14 cellular contexts compared by ENCODE assay signal in genomic region chr1:108829498-108829916, GRCh38. TPM values are rescaled to one million over a fixed set of nuclear protein-coding genes. Genes with fewer than 3 reads are reported as not detected.
A peak's percentile ranks its signal among the peaks of the same experiment; 100 is the strongest.
DNase-seq lines count a peak whose midpoint lies in the region; ATAC-seq, FAIRE-seq and TF ChIP-seq lines count a peak whose summit lies in the region.
"Had no signal": no experiment of that assay in that cellular context is flagged by ENCODE, and none has a peak within 500 bp of the region (broad histone marks: within the 10 kb centered on the region; RNA-seq: fewer than 3 reads in every experiment).

No MANE protein-coding gene starts in this region.

- no peak overlapping the region for H3K4me3 Mint-ChIP-seq in nephron
- H3K4me3 Mint-ChIP-seq: stimulated activated naive B cell treated with anti-CD40 and anti-IgM and Interleukin-4, amounts not matched to agents 10 μg/mL and 1 μg/mL and 100 μg/mL, for 72 hours; T-helper 17 cell had no signal

- H3K4me2 ChIP-seq in A549, result peak overlapping the region; percentile 87
- H3K4me2 ChIP-seq: BLaER1 had no signal

- no peaks in the 10 kb centered on the region for H3K9me3 Mint-ChIP-seq in nephron
- H3K9me3 Mint-ChIP-seq: stimulated activated naive B cell treated with anti-CD40 and anti-IgM and Interleukin-4, amounts not matched to agents 10 μg/mL and 1 μg/mL and 100 μg/mL, for 72 hours had no signal

- no peaks in the 10 kb centered on the region for H3K27me3 Mint-ChIP-seq in nephron (ENCODE audit: low read depth)
- H3K27me3 Mint-ChIP-seq: stimulated activated naive B cell treated with anti-CD40 and anti-IgM and Interleukin-4, amounts not matched to agents 10 μg/mL and 1 μg/mL and 100 μg/mL, for 72 hours; T-helper 17 cell had no signal

- POLR2A ChIA-PET in A549 (lab: Yijun Ruan, JAX), result interaction anchor here (0.7 kb wide), 1 partner anchor 137 kb away, joined by 3 read pairs; the partner anchor contains the start of gene PRPF38B

- DNase-seq in A549 (ENCODE audit: low read depth in 1 of 2, low spot score in 1 of 2) (no peak), NCI-H146 treated with DMSO at 0.1 percent for 48 hours (lab: John Stamatoyannopoulos, UW; ENCODE audit: unreplicated experiment) (peak; percentile 45), dermis microvascular lymphatic vessel endothelial cell (ENCODE audit: low read depth in 2 of 2) (peak; percentile 77 to 91), mucosa of gallbladder (ENCODE audit: low spot score) (no peak), GDM1 (lab: John Stamatoyannopoulos, UW) (no peak)
- no peak for DNase-seq in activated effector memory CD4-positive, alpha-beta T cell treated with Interleukin-2 at 50 U/mL for 16 hours
- DNase-seq: central memory CD4-positive, alpha-beta T cell; NCI-H1436 treated with DMSO at 0.1 percent for 48 hours; spleen; stimulated activated naive B cell treated with anti-CD40 and anti-IgM and Interleukin-4, amounts not matched to agents 10 μg/mL and 1 μg/mL and 100 μg/mL, for 72 hours; T-helper 17 cell had no signal

- CTCF ChIA-PET in A549 (lab: Yijun Ruan, JAX), result interaction anchor here (0.8 to 13.6 kb wide), 9 partner anchors 9 to 326 kb away, joined by 3 to 265 read pairs (median 4); partner anchors contain the start of gene AKNAD1

- H3K27ac ChIP-seq in A549, result peak overlapping the region; percentile 85; a peak in 5 of 6 replicates
- H3K27ac ChIP-seq: BLaER1 had no signal

- no peak for FAIRE-seq in A549 (lab: Jason Lieb, UNC)

- WGBS in A549 (ENCODE audit: missing lambda C conversion rate), result 55% methylated on average over 6 of the region's 6 CpGs

- no peak for TF ChIP-seq POLR2A in A549 (IDR thresholded peaks at IDR 0.05; ENCODE audit: low read length)

- H3K4me1 Mint-ChIP-seq in nephron, result peaks cover 40% of the 10 kb centered on the region

- ATAC-seq in A549 (no peak), HG02973 (IDR thresholded peaks at IDR 0.05; ENCODE audit: unreplicated experiment) (no peak)
- ATAC-seq: stimulated activated naive B cell treated with anti-CD40 and anti-IgM and Interleukin-4, amounts not matched to agents 10 μg/mL and 1 μg/mL and 100 μg/mL, for 72 hours; T-helper 17 cell had no signal

- TF ChIP-seq RAD21 in A549 (conservative IDR thresholded peaks at IDR 0.05 in 1 of 2, IDR thresholded peaks at IDR 0.05 in 1 of 2), result no peak

- H3K4me3 ChIP-seq in A549, result no peak overlapping the region
- H3K4me3 ChIP-seq: BLaER1, spleen had no signal

- TF ChIP-seq EP300 in A549 (IDR thresholded peaks at IDR 0.05), result no peak

- no peak for TF ChIP-seq CTCF in A549 (IDR thresholded peaks at IDR 0.05)
- TF ChIP-seq CTCF in nephron (IDR thresholded peaks at IDR 0.05; ENCODE audit: unreplicated experiment in 3 of 3), result no peak

- no peaks in the 10 kb centered on the region for H3K36me3 Mint-ChIP-seq in nephron (ENCODE audit: low read depth)
- H3K36me3 Mint-ChIP-seq: stimulated activated naive B cell treated with anti-CD40 and anti-IgM and Interleukin-4, amounts not matched to agents 10 μg/mL and 1 μg/mL and 100 μg/mL, for 72 hours had no signal

- peaks cover 35% of the 10 kb centered on the region for H3K4me1 ChIP-seq in A549

- H3K27ac Mint-ChIP-seq in nephron, result peak overlapping the region; percentile 57 to 91 (median 71)
- H3K27ac Mint-ChIP-seq: stimulated activated naive B cell treated with anti-CD40 and anti-IgM and Interleukin-4, amounts not matched to agents 10 μg/mL and 1 μg/mL and 100 μg/mL, for 72 hours; T-helper 17 cell had no signal

- no peaks in the 10 kb centered on the region for H3K9me3 ChIP-seq in A549
- H3K9me3 ChIP-seq: BLaER1, spleen had no signal

TF ChIP-seq in A549, 52 proteins besides CTCF, POLR2A, EP300 and RAD21:
- no peak for TF ChIP-seq RCOR1 (IDR thresholded peaks at IDR 0.05; ENCODE audit: low read depth, low read length)
- no peak for TF ChIP-seq CHD4 (IDR thresholded peaks at IDR 0.05; ENCODE audit: borderline replicate concordance)
- TF ChIP-seq ZSCAN20 (CRISPR knock-in tag; IDR thresholded peaks at IDR 0.05), result no peak
- no peak for TF ChIP-seq FOSB (CRISPR knock-in tag; IDR thresholded peaks at IDR 0.05)
- TF ChIP-seq KDM1A (IDR thresholded peaks at IDR 0.05; ENCODE audit: low read depth), result no peak
- TF ChIP-seq HDAC2 (IDR thresholded peaks at IDR 0.05), result no peak
- TF ChIP-seq EHMT2 (IDR thresholded peaks at IDR 0.05; ENCODE audit: low read depth), result no peak
- TF ChIP-seq HOXB5 (CRISPR knock-in tag; IDR thresholded peaks at IDR 0.05), result no peak
- no peak for TF ChIP-seq CEBPB (IDR thresholded peaks at IDR 0.05)
- TF ChIP-seq ZFP36 (IDR thresholded peaks at IDR 0.05; ENCODE audit: borderline replicate concordance, partially characterized antibody), result no peak
- TF ChIP-seq HEYL (CRISPR knock-in tag; IDR thresholded peaks at IDR 0.05), result no peak
- no peak for TF ChIP-seq ZC3H11A (IDR thresholded peaks at IDR 0.05)
- no peak for TF ChIP-seq FOXS1 (CRISPR knock-in tag; IDR thresholded peaks at IDR 0.05)
- no peak for TF ChIP-seq PBX3 (IDR thresholded peaks at IDR 0.05)
- TF ChIP-seq MYC (IDR thresholded peaks at IDR 0.05; ENCODE audit: borderline replicate concordance, low read length), result no peak
- TF ChIP-seq CBX2 (IDR thresholded peaks at IDR 0.05; ENCODE audit: borderline replicate concordance, low read depth), result no peak
- TF ChIP-seq, protein P1, sequence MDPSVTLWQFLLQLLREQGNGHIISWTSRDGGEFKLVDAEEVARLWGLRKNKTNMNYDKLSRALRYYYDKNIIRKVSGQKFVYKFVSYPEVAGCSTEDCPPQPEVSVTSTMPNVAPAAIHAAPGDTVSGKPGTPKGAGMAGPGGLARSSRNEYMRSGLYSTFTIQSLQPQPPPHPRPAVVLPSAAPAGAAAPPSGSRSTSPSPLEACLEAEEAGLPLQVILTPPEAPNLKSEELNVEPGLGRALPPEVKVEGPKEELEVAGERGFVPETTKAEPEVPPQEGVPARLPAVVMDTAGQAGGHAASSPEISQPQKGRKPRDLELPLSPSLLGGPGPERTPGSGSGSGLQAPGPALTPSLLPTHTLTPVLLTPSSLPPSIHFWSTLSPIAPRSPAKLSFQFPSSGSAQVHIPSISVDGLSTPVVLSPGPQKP (IDR thresholded peaks at IDR 0.05; ENCODE audit: low read depth, low read length), result no peak
- no peak for TF ChIP-seq BHLHE40 (IDR thresholded peaks at IDR 0.05; ENCODE audit: low read depth, low read length)
- TF ChIP-seq TP53 (CRISPR knock-in tag; IDR thresholded peaks at IDR 0.05), result no peak
TF ChIP-seq in A549: peak in this region for 0.

RNA-seq across cellular contexts. Expression of gene AKNAD1, which starts 27.4 kb away (rescaled TPM):
- polyA plus RNA-seq in A549 (2011; rRNA removed) (0.56 and 1.1 TPM in 2 replicates), A549 (2017; fragmentation: RNase III; extraction: RNeasy Plus Mini Kit Qiagen cat#74134 plus additional on column Dnase treatment) (0.72 to 1.3 TPM (median 1.2 TPM) in 3 replicates)
- polyA plus RNA-seq in A549 (2012; cell fraction: cytosol; rRNA removed), result 0.27 and 0.32 TPM in 2 replicates
- polyA plus RNA-seq in A549 (2012; cell fraction: nucleus; rRNA removed), result 0.28 TPM in 1 of 2 replicates, not detected in the other
- polyA minus RNA-seq in A549 (2011; rRNA and poly(A)+ RNA removed), result 0.66 TPM in 1 of 2 replicates, not detected in the other
- total RNA-seq in dermis microvascular lymphatic vessel endothelial cell (under 0.01 and 0.13 TPM in 2 replicates), mucosa of gallbladder (0.37 TPM)
- total RNA-seq: spleen, T-helper 17 cell had no signal

RNA-seq across cellular contexts. Expression of gene GPSM2, which starts 47.3 kb away (rescaled TPM):
- 21.9 and 23.3 TPM in 2 replicates for polyA plus RNA-seq in A549 (2011; rRNA removed)
- 7.2 and 7.7 TPM in 2 replicates for polyA plus RNA-seq in A549 (2012; cell fraction: cytosol; rRNA removed)
- polyA plus RNA-seq in A549 (2012; cell fraction: nucleus; rRNA removed), result 2.8 and 4.6 TPM in 2 replicates
- polyA plus RNA-seq in A549 (2017; fragmentation: RNase III; extraction: RNeasy Plus Mini Kit Qiagen cat#74134 plus additional on column Dnase treatment), result 13.5 to 13.6 TPM (median 13.5 TPM) in 3 replicates
- polyA minus RNA-seq in A549 (2011; rRNA and poly(A)+ RNA removed), result 9.4 and 13.0 TPM in 2 replicates
- 8.0 and 12.3 TPM in 2 replicates for total RNA-seq in dermis microvascular lymphatic vessel endothelial cell
- 4.6 TPM for total RNA-seq in mucosa of gallbladder

Comparison
In these comparisons a context has a peak if more than half of its experiments do, and no peak if none do; other contexts are left out.
1. DNase-seq: peak in NCI-H146 treated with DMSO at 0.1 percent for 48 hours (single experiment) and dermis microvascular lymphatic vessel endothelial cell (2 of 2); none in A549 (0 of 2), activated effector memory CD4-positive, alpha-beta T cell treated with Interleukin-2 at 50 U/mL for 16 hours (single experiment), mucosa of gallbladder (single experiment) and GDM1 (single experiment).